In genomic region chr11:108466405-108466804, GRCh38 we compare ENCODE assay signal across 8 cellular contexts. TPM values are rescaled to one million over a fixed set of nuclear protein-coding genes. Genes with fewer than 3 reads are reported as not detected.
A peak's percentile ranks its signal among the peaks of the same experiment; 100 is the strongest.
DNase-seq lines count a peak whose midpoint lies in the region; ATAC-seq and TF ChIP-seq lines count a peak whose summit lies in the region.

No MANE protein-coding gene starts in this region.

- DNase-seq in SJCRH30 (no peak), esophagus muscularis mucosa (ENCODE audit: extremely low spot score) (no peak), prostate gland (ENCODE audit: low spot score) (no peak), NCI-H748 treated with DMSO at 0.1 percent for 48 hours (lab: John Stamatoyannopoulos, UW) (no peak), amygdala (lab: John Stamatoyannopoulos, UW) (no peak), OCI-M2 (lab: John Stamatoyannopoulos, UW; ENCODE audit: unreplicated experiment) (no peak)

- ATAC-seq in esophagus mucosa: no peak

- TF ChIP-seq EP300 in esophagus muscularis mucosa (IDR thresholded peaks at IDR 0.05): no peak

- H3K79me2 ChIP-seq in DOHH2 (ENCODE audit: control insufficient read depth, low read length): peaks cover 6% of the 10 kb centered on the region; the same call in 1 of the 2 replicates

- no peaks in the 10 kb centered on the region for H4K20me1 ChIP-seq in DOHH2 (ENCODE audit: control insufficient read depth, insufficient read depth, low read depth, low read length)

- TF ChIP-seq CTCF in DOHH2 (IDR thresholded peaks at IDR 0.05; ENCODE audit: low read depth, low read length, poor library complexity, severe bottlenecking) (no peak), esophagus muscularis mucosa (IDR thresholded peaks at IDR 0.05) (no peak), prostate gland (IDR thresholded peaks at IDR 0.05) (no peak)

- H3K27ac ChIP-seq in DOHH2 (ENCODE audit: low read depth, low read length): no peak overlapping the region
- peak overlapping the region; percentile 73 for H3K27ac ChIP-seq in SJCRH30
- H3K27ac ChIP-seq in esophagus muscularis mucosa (replicated peaks in 1 of 4): peak overlapping the region; percentile 91 to 99 (median 94)
- peak overlapping the region; percentile 99 for H3K27ac ChIP-seq in prostate gland

- intact Hi-C loops in esophagus muscularis mucosa (cut with DNase I): no loop called here
- intact Hi-C loops in prostate gland (cut with DNase I): loop anchor here (2.0 to 10.0 kb wide), 4 partner anchors 30 to 244 kb away; partner anchors contain the start of genes ATM, DDX10, EXPH5 and NPAT

- H3K4me2 ChIP-seq in DOHH2 (ENCODE audit: low read length): peak overlapping the region; percentile 89

- WGBS in esophagus muscularis mucosa: 59% methylated on average over 7 of the region's 7 CpGs
- 42% methylated on average over 7 of the region's 7 CpGs for WGBS in prostate gland

- H3K4me1 ChIP-seq in DOHH2 (ENCODE audit: control insufficient read depth, low read length): peaks cover 14% of the 10 kb centered on the region
- no peaks in the 10 kb centered on the region for H3K4me1 ChIP-seq in SJCRH30
- H3K4me1 ChIP-seq in esophagus muscularis mucosa: peaks cover 6 to 13% (median 12%) of the 10 kb centered on the region in 4 donors
- no peaks in the 10 kb centered on the region for H3K4me1 ChIP-seq in prostate gland (replicated peaks)

- H3K4me3 ChIP-seq in DOHH2 (ENCODE audit: low read length): peak overlapping the region; percentile 91
- peak overlapping the region; percentile 65 for H3K4me3 ChIP-seq in SJCRH30
- H3K4me3 ChIP-seq in esophagus muscularis mucosa: peak overlapping the region; percentile 59 to 75 (median 68)
- peak overlapping the region; percentile 52 to 65 for H3K4me3 ChIP-seq in prostate gland

- H3K9me2 ChIP-seq in DOHH2 (replicated peaks; ENCODE audit: control insufficient read depth, low read length): no peaks in the 10 kb centered on the region

- H3K36me3 ChIP-seq in DOHH2 (ENCODE audit: control insufficient read depth, low read length) (no peaks in the 10 kb centered on the region; the same call in 1 of the 2 replicates), SJCRH30 (no peaks in the 10 kb centered on the region), esophagus muscularis mucosa (no peaks in the 10 kb centered on the region), prostate gland (no peaks in the 10 kb centered on the region)

- no peaks in the 10 kb centered on the region for H3F3A ChIP-seq in DOHH2 (ENCODE audit: control insufficient read depth, insufficient read depth)

- TF ChIP-seq POLR2A in esophagus muscularis mucosa (IDR thresholded peaks at IDR 0.05; ENCODE audit: low read depth): no peak
- TF ChIP-seq POLR2A in prostate gland (IDR thresholded peaks at IDR 0.05): no peak

- H3K27me3 ChIP-seq in DOHH2 (ENCODE audit: control insufficient read depth, low read length) (no peaks in the 10 kb centered on the region), SJCRH30 (no peaks in the 10 kb centered on the region), esophagus muscularis mucosa (no peaks in the 10 kb centered on the region), prostate gland (replicated peaks; ENCODE audit: insufficient read depth) (no peaks in the 10 kb centered on the region)

- H3K9me3 ChIP-seq in DOHH2 (ENCODE audit: control insufficient read depth, insufficient read depth, low read length) (no peaks in the 10 kb centered on the region), SJCRH30 (replicated peaks) (no peaks in the 10 kb centered on the region), esophagus muscularis mucosa (no peaks in the 10 kb centered on the region), prostate gland (no peaks in the 10 kb centered on the region)

RNA-seq across cellular contexts. Expression of gene C11orf65, which starts 0.9 kb away (rescaled TPM):
- 0.46 and 0.49 TPM in 2 replicates for total RNA-seq in SJCRH30 (2014; rRNA removed; shearing (Covaris generic))
- total RNA-seq in esophagus muscularis mucosa (under 1 TPM in 3 of 4 donors, not detected in 1; 0.06 to 0.63 (median 0.33) TPM), prostate gland (1 to 10 TPM in 1 of 2 donors, under 1 TPM in 1; 0.18 to 4.3 TPM), esophagus mucosa (0.36 TPM)

RNA-seq across cellular contexts. Expression of gene POGLUT3, which starts 31.8 kb away (rescaled TPM):
- total RNA-seq in SJCRH30 (2014; rRNA removed; shearing (Covaris generic)): 28.5 and 32.2 TPM in 2 replicates
- 10 to 100 TPM; 18.8 to 24.0 (median 19.6) TPM for total RNA-seq in esophagus muscularis mucosa
- total RNA-seq in prostate gland: 10 to 100 TPM; 19.2 to 25.0 TPM
- total RNA-seq in esophagus mucosa: 15.1 TPM
